11 cellular contexts compared by ENCODE assay signal in genomic region chr10:79147796-79148451, GRCh38.
DNase-seq lines count a peak whose midpoint lies in the region; ATAC-seq and TF ChIP-seq lines count a peak whose summit lies in the region.
"Had no signal": no experiment of that assay in that cellular context is flagged by ENCODE, and none has a peak within 500 bp of the region (broad histone marks: within the 10 kb centered on the region; RNA-seq: fewer than 3 reads in every experiment).

No MANE protein-coding gene starts in this region.

- H3K9me3 ChIP-seq in heart left ventricle (no peaks in the 10 kb centered on the region), vagina (no peaks in the 10 kb centered on the region)

- H3K27ac ChIP-seq in heart left ventricle (peak overlapping the region; percentile 88 to 98 (median 94)), coronary artery (peak overlapping the region; percentile 81 to 91), vagina (peak overlapping the region; percentile 88)

- H3K27ac Mint-ChIP-seq in nephron progenitor cell: peak overlapping the region; percentile 52

- peaks cover 0 to 14% (median 3%) of the 10 kb centered on the region in 9 donors for H3K36me3 ChIP-seq in heart left ventricle
- H3K36me3 ChIP-seq in vagina: no peaks in the 10 kb centered on the region

- H3K4me1 Mint-ChIP-seq in nephron progenitor cell: peaks cover 91% of the 10 kb centered on the region

- no peak for TF ChIP-seq CTCF in heart left ventricle (IDR thresholded peaks at IDR 0.05)
- TF ChIP-seq CTCF in coronary artery (IDR thresholded peaks at IDR 0.05): no peak
- TF ChIP-seq CTCF in nephron progenitor cell (IDR thresholded peaks at IDR 0.05): no peak
- no peak for TF ChIP-seq CTCF in vagina (IDR thresholded peaks at IDR 0.05)

- no peak overlapping the region for H3K4me3 Mint-ChIP-seq in nephron progenitor cell

- no peaks in the 10 kb centered on the region for H3K9me3 Mint-ChIP-seq in nephron progenitor cell

- H3K4me1 ChIP-seq in heart left ventricle (peaks cover 67 to 100% (median 98%) of the 10 kb centered on the region in 12 donors), vagina (peaks cover 100% of the 10 kb centered on the region)

- H3K36me3 Mint-ChIP-seq in nephron progenitor cell (ENCODE audit: low read depth): peaks cover 11% of the 10 kb centered on the region

- intact Hi-C loops in heart left ventricle (cut with DNase I) (loop anchor here in 4 of 10 donors (2.0 to 5.0 kb wide), 4 partner anchors 44 to 79 kb away; partner anchors contain the start of gene ZMIZ1 (in 1 of the 4)), left ventricle myocardium superior (cut with micrococcal nuclease) (loop anchor here (10.0 kb wide), 1 partner anchor 73 kb away; no protein-coding TSS in a partner anchor), vagina (cut with DNase I) (loop anchor here (5.0 kb wide), 1 partner anchor 66 kb away; no protein-coding TSS in a partner anchor)

- DNase-seq in heart left ventricle (no peak), left ventricle myocardium superior (no peak), coronary artery (ENCODE audit: low spot score) (no peak), nephron progenitor cell (no peak), vagina (ENCODE audit: extremely low spot score in 2 of 2) (no peak), SHP77 (lab: John Stamatoyannopoulos, UW) (no peak)
- DNase-seq: activated effector memory CD4-positive, alpha-beta T cell treated with Interleukin-2 at 50 U/mL for 16 hours; GOT3; NCI-H446 had no signal

- H3K4me3 ChIP-seq in heart left ventricle (no peak overlapping the region), coronary artery (no peak overlapping the region), vagina (no peak overlapping the region)

- TF ChIP-seq POLR2A in heart left ventricle (IDR thresholded peaks at IDR 0.05) (no peak), vagina (IDR thresholded peaks at IDR 0.05) (no peak)

- peaks cover 8% of the 10 kb centered on the region for H3K27me3 Mint-ChIP-seq in nephron progenitor cell (ENCODE audit: low read depth, poor library complexity)

- ATAC-seq in heart left ventricle (no peak), left ventricle myocardium superior (no peak), GM21576 (IDR thresholded peaks at IDR 0.05; ENCODE audit: unreplicated experiment) (no peak)
- no peak for ATAC-seq in activated CD4-positive, CD25-positive, alpha-beta regulatory T cell treated with anti-CD3 and anti-CD28 coated beads, Interleukin-2, amount 50 U/mL, for 24 hours

- no peaks in the 10 kb centered on the region for H3K27me3 ChIP-seq in heart left ventricle
- H3K27me3 ChIP-seq in vagina: no peaks in the 10 kb centered on the region

- whole genome bisulfite sequencing in heart left ventricle, 4 donors: 27 to 53% (median 39%) methylated on average over 5 to 7 of the region's 7 CpGs
